ENCODE assay signal across 19 cellular contexts in genomic region chr1:222935239-222935900, GRCh38.
"Had no signal": no experiment of that assay in that cellular context is flagged by ENCODE, and none has a peak within 500 bp of the region (broad histone marks: within the 10 kb centered on the region; RNA-seq: fewer than 3 reads in every experiment).

No MANE protein-coding gene starts in this region.

- H3K36me3 Mint-ChIP-seq: activated CD8-positive, alpha-beta memory T cell treated with anti-CD3 and anti-CD28 coated beads, Interleukin-2, amount 10 ng/mL, durations not matched to agents 7 days and 5 days; activated naive CD4-positive, alpha-beta T cell treated with anti-CD3 and anti-CD28 coated beads, Interleukin-2, amount 10 ng/mL, durations not matched to agents 7 days and 5 days had no signal

- H3K4me3 ChIP-seq: thyroid gland had no signal

- H3K27ac Mint-ChIP-seq: activated CD4-positive, alpha-beta T cell treated with anti-CD3 and anti-CD28 coated beads, Interleukin-2, amount 10 ng/mL, durations not matched to agents 7 days and 5 days; activated CD8-positive, alpha-beta memory T cell treated with anti-CD3 and anti-CD28 coated beads, Interleukin-2, amount 10 ng/mL, durations not matched to agents 7 days and 5 days; activated CD8-positive, alpha-beta T cell treated with anti-CD3 and anti-CD28 coated beads for 36 hours; activated naive CD4-positive, alpha-beta T cell treated with anti-CD3 and anti-CD28 coated beads, Interleukin-2, amount 10 ng/mL, durations not matched to agents 7 days and 5 days; immature natural killer cell; nephron had no signal

- H3K4me3 Mint-ChIP-seq: activated CD4-positive, alpha-beta T cell treated with anti-CD3 and anti-CD28 coated beads, Interleukin-2, amount 10 ng/mL, durations not matched to agents 7 days and 5 days; activated CD8-positive, alpha-beta memory T cell treated with anti-CD3 and anti-CD28 coated beads, Interleukin-2, amount 10 ng/mL, durations not matched to agents 7 days and 5 days; activated CD8-positive, alpha-beta T cell treated with anti-CD3 and anti-CD28 coated beads for 36 hours; activated naive CD4-positive, alpha-beta T cell treated with anti-CD3 and anti-CD28 coated beads, Interleukin-2, amount 10 ng/mL, durations not matched to agents 7 days and 5 days; immature natural killer cell; nephron had no signal

- H3K27me3 Mint-ChIP-seq: activated CD4-positive, alpha-beta T cell treated with anti-CD3 and anti-CD28 coated beads, Interleukin-2, amount 10 ng/mL, durations not matched to agents 7 days and 5 days; activated CD8-positive, alpha-beta memory T cell treated with anti-CD3 and anti-CD28 coated beads, Interleukin-2, amount 10 ng/mL, durations not matched to agents 7 days and 5 days; activated CD8-positive, alpha-beta T cell treated with anti-CD3 and anti-CD28 coated beads for 36 hours; activated naive CD4-positive, alpha-beta T cell treated with anti-CD3 and anti-CD28 coated beads, Interleukin-2, amount 10 ng/mL, durations not matched to agents 7 days and 5 days had no signal

- H3K4me1 Mint-ChIP-seq: activated CD4-positive, alpha-beta T cell treated with anti-CD3 and anti-CD28 coated beads, Interleukin-2, amount 10 ng/mL, durations not matched to agents 7 days and 5 days; activated CD8-positive, alpha-beta memory T cell treated with anti-CD3 and anti-CD28 coated beads, Interleukin-2, amount 10 ng/mL, durations not matched to agents 7 days and 5 days; activated naive CD4-positive, alpha-beta T cell treated with anti-CD3 and anti-CD28 coated beads, Interleukin-2, amount 10 ng/mL, durations not matched to agents 7 days and 5 days; immature natural killer cell had no signal

- H3K27me3 ChIP-seq: thyroid gland had no signal

- H3K9me3 ChIP-seq: thyroid gland had no signal

- DNase-seq: activated CD4-positive, alpha-beta T cell treated with anti-CD3 and anti-CD28 coated beads, Interleukin-2, amount 10 ng/mL, durations not matched to agents 7 days and 5 days; activated CD4-positive, CD25-positive, alpha-beta regulatory T cell treated with anti-CD3 and anti-CD28 coated beads, Interleukin-2, amount 50 U/mL, for 72 hours; activated CD8-positive, alpha-beta memory T cell treated with anti-CD3 and anti-CD28 coated beads, Interleukin-2, amount 10 ng/mL, durations not matched to agents 7 days and 5 days; activated CD8-positive, alpha-beta T cell treated with anti-CD3 and anti-CD28 coated beads for 36 hours; activated effector memory CD4-positive, alpha-beta T cell treated with anti-CD3 and anti-CD28 coated beads, Interleukin-2, amount 50 U/mL, for 16 hours; activated naive CD4-positive, alpha-beta T cell treated with anti-CD3 and anti-CD28 coated beads, Interleukin-2, amount 10 ng/mL, durations not matched to agents 7 days and 5 days; activated T-cell treated with anti-CD3 and anti-CD28 coated beads for 4 hours; amygdala; immature natural killer cell; kidney glomerular epithelial cell; occipital lobe; stimulated activated CD4-positive, alpha-beta T cell treated with anti-CD3 and anti-CD28 coated beads, Interleukin-12 subunit alpha, Interleukin-12 subunit beta, amount 100 ng/mL, for 4 hours; stimulated activated CD4-positive, alpha-beta T cell treated with anti-CD3 and anti-CD28 coated beads, Interleukin-4, amount 100 ng/mL, for 4 hours; stimulated activated naive CD8-positive, alpha-beta T cell treated with anti-CD3 and anti-CD28 coated beads, Interleukin-15, Interleukin-2, amounts not matched to agents 100 U/mL and 50 U/mL, for 24 hours; substantia nigra; thyroid gland had no signal

- H3K9me3 Mint-ChIP-seq: activated CD4-positive, alpha-beta T cell treated with anti-CD3 and anti-CD28 coated beads, Interleukin-2, amount 10 ng/mL, durations not matched to agents 7 days and 5 days; activated CD8-positive, alpha-beta T cell treated with anti-CD3 and anti-CD28 coated beads for 36 hours; activated naive CD4-positive, alpha-beta T cell treated with anti-CD3 and anti-CD28 coated beads, Interleukin-2, amount 10 ng/mL, durations not matched to agents 7 days and 5 days; immature natural killer cell; nephron had no signal

- ATAC-seq: activated CD8-positive, alpha-beta memory T cell treated with anti-CD3 and anti-CD28 coated beads, Interleukin-2, amount 10 ng/mL, durations not matched to agents 7 days and 5 days; activated CD8-positive, alpha-beta T cell treated with anti-CD3 and anti-CD28 coated beads for 36 hours; stimulated activated naive CD8-positive, alpha-beta T cell treated with anti-CD3 and anti-CD28 coated beads, Interleukin-15, Interleukin-2, amounts not matched to agents 100 U/mL and 50 U/mL, for 24 hours had no signal

- H3K36me3 ChIP-seq: thyroid gland had no signal

- H3K27ac ChIP-seq: epithelial cell of prostate, thyroid gland, VCaP had no signal
